ENCODE assay signal across 28 cellular contexts in genomic region chr17:62073993-62074392, GRCh38.
"Had no signal": no experiment of that assay in that cellular context is flagged by ENCODE, and none has a peak within 500 bp of the region (broad histone marks: within the 10 kb centered on the region; RNA-seq: fewer than 3 reads in every experiment).

No MANE protein-coding gene starts in this region.

- H3K27ac ChIP-seq: colonic mucosa, coronary artery, dorsolateral prefrontal cortex, epithelial cell of prostate, esophagus muscularis mucosa, esophagus squamous epithelium, foreskin keratinocyte, gastrocnemius medialis, gastroesophageal sphincter, heart left ventricle, heart right ventricle had no signal

- ATAC-seq: effector memory CD8-positive, alpha-beta T cell; esophagus mucosa; foreskin keratinocyte; gastrocnemius medialis; gastroesophageal sphincter; heart left ventricle; heart right ventricle had no signal

- H3K36me3 ChIP-seq: colonic mucosa, esophagus muscularis mucosa, esophagus squamous epithelium, gastrocnemius medialis, gastroesophageal sphincter, heart left ventricle, heart right ventricle had no signal

- DNase-seq: colonic mucosa; cortex of kidney; dermis blood vessel endothelial cell; dorsolateral prefrontal cortex; effector CD4-positive, alpha-beta T cell; effector CD8-positive, alpha-beta T cell; effector memory CD4-positive, alpha-beta T cell; effector memory CD8-positive, alpha-beta T cell; endodermal cell; erythroblast; esophagus squamous epithelium; foreskin fibroblast; foreskin keratinocyte; foreskin melanocyte; gastrocnemius medialis; glutamatergic neuron; head of caudate nucleus; heart left ventricle; heart right ventricle had no signal

- FAIRE-seq: colon, endometrium, endothelial cell of umbilical vein, frontal cortex had no signal

- H3K4me3 ChIP-seq: colonic mucosa, coronary artery, dorsolateral prefrontal cortex, esophagus muscularis mucosa, esophagus squamous epithelium, gastrocnemius medialis, gastroesophageal sphincter, heart left ventricle, heart right ventricle had no signal

- H3K9me3 ChIP-seq: colonic mucosa, esophagus muscularis mucosa, esophagus squamous epithelium, gastrocnemius medialis, gastroesophageal sphincter, heart left ventricle, heart right ventricle had no signal

- H3K27me3 ChIP-seq: colonic mucosa, esophagus muscularis mucosa, gastrocnemius medialis, heart left ventricle had no signal

- H3K4me1 ChIP-seq: colonic mucosa, esophagus muscularis mucosa, esophagus squamous epithelium, foreskin keratinocyte, gastrocnemius medialis, gastroesophageal sphincter, heart left ventricle, heart right ventricle had no signal
